In the genomic region with DNA sequence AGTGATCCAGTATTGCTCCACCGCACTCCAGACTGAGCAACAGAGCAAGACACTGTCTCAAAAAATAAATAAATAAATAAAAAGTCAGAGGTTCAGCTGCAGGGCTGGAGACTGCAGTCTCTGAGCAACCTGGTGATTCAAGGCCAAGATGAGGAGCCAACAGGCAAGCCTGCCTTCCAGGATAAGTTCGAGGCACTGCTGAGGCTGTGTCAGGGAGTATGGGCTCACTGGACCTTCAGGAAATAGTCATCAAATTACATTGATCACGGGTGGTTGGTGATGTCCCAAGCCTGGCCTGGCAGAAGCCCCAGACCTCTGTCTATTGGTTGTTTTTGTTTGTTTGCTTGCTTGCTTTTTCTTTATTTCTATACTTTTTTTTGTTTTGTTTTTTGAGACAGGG, we compare ENCODE assay signal across 15 cellular contexts. TPM values are rescaled to one million over a fixed set of nuclear protein-coding genes. Genes with fewer than 3 reads are reported as not detected.
DNase-seq lines count a peak whose midpoint lies in the region; ATAC-seq, FAIRE-seq and TF ChIP-seq lines count a peak whose summit lies in the region.
"Had no signal": no experiment of that assay in that cellular context is flagged by ENCODE, and none has a peak within 500 bp of the region (broad histone marks: within the 10 kb centered on the region; RNA-seq: fewer than 3 reads in every experiment).

No MANE protein-coding gene starts in this region.

- BruUV-seq in HepG2 (replicated peaks; lab: Mats Ljungman, UMichigan): no TSS peak

- POLR2A ChIA-PET in HepG2 (lab: Yijun Ruan, JAX): no interaction called here

- no peak overlapping the region for H3K4me3 Mint-ChIP-seq in T-helper 17 cell

- peak overlapping the region; percentile 89 for H3K27ac Mint-ChIP-seq in T-helper 17 cell

- no peak for TF ChIP-seq RAD21 in HepG2 (CRISPR knock-in tag; IDR thresholded peaks at IDR 0.05)

- H3K4me1 Mint-ChIP-seq in T-helper 17 cell: peaks cover 39% of the 10 kb centered on the region

- H3K27me3 ChIP-seq in right lobe of liver (no peaks in the 10 kb centered on the region), HepG2 (ENCODE audit: control insufficient read depth in 1 of 2, insufficient read depth in 2 of 2, low read length in 2 of 2) (no peaks in the 10 kb centered on the region), lower lobe of right lung (ENCODE audit: low read depth) (no peaks in the 10 kb centered on the region), vagina (no peaks in the 10 kb centered on the region)
- H3K27me3 ChIP-seq: gastrocnemius medialis had no signal

- no peak for TF ChIP-seq CTCF in right lobe of liver (IDR thresholded peaks at IDR 0.05)
- TF ChIP-seq CTCF in HepG2 (CRISPR knock-in tag; IDR thresholded peaks at IDR 0.05): no peak
- TF ChIP-seq CTCF in lower lobe of right lung (IDR thresholded peaks at IDR 0.05): no peak
- TF ChIP-seq CTCF in vagina (IDR thresholded peaks at IDR 0.05): no peak

- no peak for DNase-seq in right lobe of liver
- no peak for DNase-seq in HepG2 (ENCODE audit: low spot score)
- no peak for DNase-seq in T-helper 17 cell
- no peak for DNase-seq in lower lobe of right lung
- no peak for DNase-seq in vagina (ENCODE audit: extremely low spot score in 2 of 2)
- DNase-seq in T1000 (lab: John Stamatoyannopoulos, UW): no peak
- DNase-seq: GOT3; kidney glomerular epithelial cell; NCI-H1436; stimulated activated CD4-positive, alpha-beta T cell treated with anti-CD3 and anti-CD28 coated beads, Interleukin-15, amount 100 ng/mL, for 24 hours; stimulated activated CD8-positive, alpha-beta memory T cell treated with anti-CD3 and anti-CD28 coated beads, Interleukin-4, amount 100 ng/mL, for 48 hours had no signal

- H3K4me3 ChIP-seq in right lobe of liver: no peak overlapping the region
- H3K4me3 ChIP-seq in HepG2 (replicated peaks in 1 of 3; ENCODE audit: insufficient read depth in 1 of 3, low read depth in 2 of 3, low read length in 3 of 3): no peak overlapping the region
- no peak overlapping the region for H3K4me3 ChIP-seq in lower lobe of right lung
- no peak overlapping the region for H3K4me3 ChIP-seq in vagina
- H3K4me3 ChIP-seq: gastrocnemius medialis had no signal

- TF ChIP-seq POLR2A in right lobe of liver (IDR thresholded peaks at IDR 0.05): no peak
- TF ChIP-seq POLR2A in HepG2 (IDR thresholded peaks at IDR 0.05; ENCODE audit: insufficient read depth in 1 of 2, low read depth in 2 of 2, low read length in 2 of 2): no peak
- no peak for TF ChIP-seq POLR2A in vagina (IDR thresholded peaks at IDR 0.05)

- no peak overlapping the region for H3K4me2 ChIP-seq in HepG2 (ENCODE audit: low read depth, low read length)

- H3K27me3 Mint-ChIP-seq in T-helper 17 cell: no peaks in the 10 kb centered on the region

- no peaks in the 10 kb centered on the region for H4K20me1 ChIP-seq in HepG2 (ENCODE audit: insufficient read depth, low read length)

- FAIRE-seq in HepG2 (lab: Jason Lieb, UNC): no peak

- H3K27ac ChIP-seq in right lobe of liver: peak overlapping the region in 2 of 3 donors; percentile 37 to 69
- H3K27ac ChIP-seq in HepG2 (ENCODE audit: extremely low read length, insufficient read depth, low read length): no peak overlapping the region
- H3K27ac ChIP-seq in lower lobe of right lung: peak overlapping the region; percentile 82
- peak overlapping the region; percentile 73 for H3K27ac ChIP-seq in vagina

- 8% methylated on average over 2 of the region's 3 CpGs for WGBS in right lobe of liver (ENCODE audit: insufficient coverage, low coverage, low lambda C conversion rate, missing lambda C conversion rate)
- 88% methylated on average over 3 of the region's 3 CpGs for WGBS in HepG2 (ENCODE audit: low lambda C conversion rate)

- CTCF ChIA-PET in HepG2 (lab: Yijun Ruan, JAX; ENCODE audit: low intra/inter-chr PET ratio, low total read pairs): no interaction called here

- ATAC-seq in right lobe of liver (no peak), HepG2 (no peak), T-helper 17 cell (no peak), lower lobe of right lung (no peak), HG02678 (IDR thresholded peaks at IDR 0.05; ENCODE audit: unreplicated experiment) (no peak), GM21825 (IDR thresholded peaks at IDR 0.05; ENCODE audit: unreplicated experiment) (no peak)
- ATAC-seq: SK-N-SH treated with all-trans-retinoic acid at 6 μM for 48 hours had no signal

- H3K4me1 ChIP-seq in right lobe of liver: peaks cover 0 to 2% (median 0%) of the 10 kb centered on the region in 4 donors
- H3K4me1 ChIP-seq in HepG2 (ENCODE audit: insufficient read depth, low read length): peaks cover 19% of the 10 kb centered on the region
- H3K4me1 ChIP-seq in lower lobe of right lung: peaks cover 82% of the 10 kb centered on the region
- peaks cover 63% of the 10 kb centered on the region for H3K4me1 ChIP-seq in vagina

- no peak overlapping the region for H2AFZ ChIP-seq in HepG2 (ENCODE audit: low read length)

- intact Hi-C loops in right lobe of liver (cut with DNase I) (loop anchor here in 1 of 2 donors (10.0 kb wide), 1 partner anchor 156 kb away; no protein-coding TSS in a partner anchor), HepG2 (cut with micrococcal nuclease; ENCODE audit: unreplicated experiment) (no loop called here), lower lobe of right lung (cut with DNase I) (no loop called here), vagina (cut with DNase I) (loop anchor here (10.0 kb wide), 1 partner anchor 156 kb away; no protein-coding TSS in a partner anchor)

- peaks cover 2% of the 10 kb centered on the region for H3K36me3 Mint-ChIP-seq in T-helper 17 cell (ENCODE audit: low read depth)

- H3K36me3 ChIP-seq in right lobe of liver (no peaks in the 10 kb centered on the region), HepG2 (replicated peaks in 1 of 2; ENCODE audit: control insufficient read depth in 1 of 2, insufficient read depth in 2 of 2, low read length in 2 of 2) (no peaks in the 10 kb centered on the region), lower lobe of right lung (no peaks in the 10 kb centered on the region), vagina (no peaks in the 10 kb centered on the region)
- H3K36me3 ChIP-seq: gastrocnemius medialis had no signal

- H3K9ac ChIP-seq in HepG2 (ENCODE audit: insufficient read depth, low read depth, low read length): no peak overlapping the region

- H3K9me3 ChIP-seq in right lobe of liver: no peaks in the 10 kb centered on the region
- no peaks in the 10 kb centered on the region for H3K9me3 ChIP-seq in HepG2 (ENCODE audit: low read length)
- no peaks in the 10 kb centered on the region for H3K9me3 ChIP-seq in T-helper 17 cell (ENCODE audit: control insufficient read depth, low read length, poor library complexity, severe bottlenecking)
- no peaks in the 10 kb centered on the region for H3K9me3 ChIP-seq in lower lobe of right lung
- H3K9me3 ChIP-seq in vagina: no peaks in the 10 kb centered on the region
- H3K9me3 ChIP-seq: gastrocnemius medialis had no signal

- peaks cover 3% of the 10 kb centered on the region for H3K79me2 ChIP-seq in HepG2 (ENCODE audit: insufficient read depth, low read length)

- TF ChIP-seq EP300 in HepG2 (IDR thresholded peaks at IDR 0.05; ENCODE audit: low read depth in 2 of 2, low read length in 2 of 2): no peak
- TF ChIP-seq EP300 in HepG2 (CRISPR knock-in tag; IDR thresholded peaks at IDR 0.05; ENCODE audit: borderline replicate concordance): no peak

- in situ Hi-C loops in HepG2 (cut with HindIII; ENCODE audit: extremely low pct_ligation_motif_present, low pct_unique_long_range_greater_than_20kb): no loop called here

RNA-seq across cellular contexts. Expression of a gene that starts 41.5 kb away (rescaled TPM):
- total RNA-seq in right lobe of liver (100 to 1,000 TPM; 115 to 371 (median 261) TPM), HepG2 (2016; rRNA removed; fragmentation: Illumina TruSeq; extraction: Trizol) (120 and 121 TPM in 2 replicates), T-helper 17 cell (10 to 100 TPM; 45.0 to 48.8 TPM), lower lobe of right lung (46.7 TPM), vagina (39.3 TPM)
- 37.5 and 39.4 TPM in 2 replicates for total RNA-seq in HepG2 (2016; cell fraction: cytosol; rRNA removed; fragmentation: Illumina TruSeq; extraction: Trizol; ENCODE audit: low read depth)
- total RNA-seq in HepG2 (2016; cell fraction: insoluble cytoplasmic fraction; rRNA removed; fragmentation: Illumina TruSeq; extraction: Trizol): 108 and 124 TPM in 2 replicates
- 87.3 and 98.2 TPM in 2 replicates for total RNA-seq in HepG2 (2016; cell fraction: membrane; rRNA removed; fragmentation: Illumina TruSeq; extraction: Trizol)
- 50.6 and 54.5 TPM in 2 replicates for total RNA-seq in HepG2 (2016; cell fraction: nucleus; rRNA removed; fragmentation: Illumina TruSeq; extraction: Trizol)
- polyA plus RNA-seq in HepG2 (2011; rRNA removed): 132 and 145 TPM in 2 replicates
- 85.2 and 137 TPM in 2 replicates for polyA plus RNA-seq in HepG2 (2011; cell fraction: cytosol; rRNA removed)
- 62.9 and 78.0 TPM in 2 replicates for polyA plus RNA-seq in HepG2 (2011; cell fraction: nucleus; rRNA removed)
- polyA plus RNA-seq in HepG2 (2012): 57.4 and 73.4 TPM in 2 replicates
- polyA plus RNA-seq in HepG2 (2016; cell fraction: cytosol; fragmentation: Illumina TruSeq; extraction: Trizol; ENCODE audit: low read depth): 63.2 and 73.9 TPM in 2 replicates
- 130 and 145 TPM in 2 replicates for polyA plus RNA-seq in HepG2 (2016; cell fraction: insoluble cytoplasmic fraction; fragmentation: Illumina TruSeq; extraction: Trizol; ENCODE audit: low read depth)
- 84.9 and 106 TPM in 2 replicates for polyA plus RNA-seq in HepG2 (2016; cell fraction: membrane; fragmentation: Illumina TruSeq; extraction: Trizol; ENCODE audit: low read depth)
- 97.9 and 110 TPM in 2 replicates for polyA plus RNA-seq in HepG2 (2016; cell fraction: nucleus; fragmentation: Illumina TruSeq; extraction: Trizol; ENCODE audit: insufficient read depth, low read depth)
- 34.4 and 160 TPM in 2 replicates for polyA minus RNA-seq in HepG2 (2011; rRNA and poly(A)+ RNA removed; ENCODE audit: low replicate concordance)
- polyA minus RNA-seq in HepG2 (2011; cell fraction: cytosol; rRNA and poly(A)+ RNA removed): 67.1 and 76.1 TPM in 2 replicates
- 14.7 and 18.4 TPM in 2 replicates for polyA minus RNA-seq in HepG2 (2011; cell fraction: nucleus; rRNA and poly(A)+ RNA removed)

RNA-seq across cellular contexts. Expression of a gene that starts 59.7 kb away (rescaled TPM):
- 10 to 100 TPM in 1 of 6 experiments, 1 to 10 TPM in 5; 4.7 to 17.1 (median 7.4) TPM for total RNA-seq in right lobe of liver
- 15.0 and 20.6 TPM in 2 replicates for total RNA-seq in HepG2 (2016; rRNA removed; fragmentation: Illumina TruSeq; extraction: Trizol)
- total RNA-seq in HepG2 (2016; cell fraction: cytosol; rRNA removed; fragmentation: Illumina TruSeq; extraction: Trizol; ENCODE audit: low read depth): 7.6 and 7.9 TPM in 2 replicates
- 12.0 and 18.4 TPM in 2 replicates for total RNA-seq in HepG2 (2016; cell fraction: insoluble cytoplasmic fraction; rRNA removed; fragmentation: Illumina TruSeq; extraction: Trizol)
- 15.9 and 16.0 TPM in 2 replicates for total RNA-seq in HepG2 (2016; cell fraction: membrane; rRNA removed; fragmentation: Illumina TruSeq; extraction: Trizol)
- 9.6 and 12.6 TPM in 2 replicates for total RNA-seq in HepG2 (2016; cell fraction: nucleus; rRNA removed; fragmentation: Illumina TruSeq; extraction: Trizol)
- polyA plus RNA-seq in HepG2 (2011; rRNA removed): 4.7 and 5.8 TPM in 2 replicates
- polyA plus RNA-seq in HepG2 (2011; cell fraction: cytosol; rRNA removed): 4.2 and 5.3 TPM in 2 replicates
- polyA plus RNA-seq in HepG2 (2011; cell fraction: nucleus; rRNA removed): 9.8 and 12.1 TPM in 2 replicates
- polyA plus RNA-seq in HepG2 (2012): 18.0 and 18.4 TPM in 2 replicates
- polyA plus RNA-seq in HepG2 (2016; cell fraction: cytosol; fragmentation: Illumina TruSeq; extraction: Trizol; ENCODE audit: low read depth): 4.1 and 5.2 TPM in 2 replicates
- polyA plus RNA-seq in HepG2 (2016; cell fraction: insoluble cytoplasmic fraction; fragmentation: Illumina TruSeq; extraction: Trizol; ENCODE audit: low read depth): 18.4 and 27.3 TPM in 2 replicates
- polyA plus RNA-seq in HepG2 (2016; cell fraction: membrane; fragmentation: Illumina TruSeq; extraction: Trizol; ENCODE audit: low read depth): 13.8 and 17.5 TPM in 2 replicates
- polyA plus RNA-seq in HepG2 (2016; cell fraction: nucleus; fragmentation: Illumina TruSeq; extraction: Trizol; ENCODE audit: insufficient read depth, low read depth): 30.8 and 43.0 TPM in 2 replicates
- polyA minus RNA-seq in HepG2 (2011; rRNA and poly(A)+ RNA removed; ENCODE audit: low replicate concordance): 14.3 and 17.4 TPM in 2 replicates
- 7.8 and 14.2 TPM in 2 replicates for polyA minus RNA-seq in HepG2 (2011; cell fraction: cytosol; rRNA and poly(A)+ RNA removed)
- polyA minus RNA-seq in HepG2 (2011; cell fraction: nucleus; rRNA and poly(A)+ RNA removed): 5.2 and 7.0 TPM in 2 replicates
- total RNA-seq in T-helper 17 cell: 10 to 100 TPM; 11.7 to 14.4 TPM
- total RNA-seq in lower lobe of right lung: 50.7 TPM
- total RNA-seq in vagina: 23.1 TPM
